Comparison of ENCODE assay signal across 1 cellular context in genomic region chr3:112694901-112695300, GRCh38. TPM values are rescaled to one million over a fixed set of nuclear protein-coding genes. Genes with fewer than 3 reads are reported as not detected.
"Had no signal": no experiment of that assay in that cellular context is flagged by ENCODE, and none has a peak within 500 bp of the region (broad histone marks: within the 10 kb centered on the region; RNA-seq: fewer than 3 reads in every experiment).

No MANE protein-coding gene starts in this region.

RNA-seq across cellular contexts. Expression of gene CCDC80, which starts 54.0 kb away (rescaled TPM):
- total RNA-seq: naive thymus-derived CD8-positive, alpha-beta T cell had no signal
